Comparison of ENCODE assay signal across 5 cellular contexts in genomic region chr3:120758551-120758950, GRCh38. TPM values are rescaled to one million over a fixed set of nuclear protein-coding genes. Genes with fewer than 3 reads are reported as not detected.
DNase-seq lines count a peak whose midpoint lies in the region; ATAC-seq, FAIRE-seq and TF ChIP-seq lines count a peak whose summit lies in the region.
"Not testable (repeated sequence)": the region's sequence is repeated elsewhere in the genome, so short reads cannot be mapped to it uniquely, and the experiment has no call there.

No MANE protein-coding gene starts in this region.

- not testable (repeated sequence) for H3K27me3 ChIP-seq in K562 (ENCODE audit: control insufficient read depth in 2 of 2, insufficient read depth in 2 of 2, low read length in 2 of 2); H1 (replicated peaks in 1 of 4; ENCODE audit: control insufficient read depth in 3 of 4, extremely low read depth in 1 of 4, insufficient read depth in 3 of 4, low read length in 3 of 4)

- TF ChIP-seq EP300 in K562 (IDR thresholded peaks at IDR 0.05; ENCODE audit: low read length); H1 (IDR thresholded peaks at IDR 0.05; ENCODE audit: borderline replicate concordance in 1 of 2, low read depth in 2 of 2, low read length in 2 of 2): not testable (repeated sequence)

- H3K27ac Mint-ChIP-seq in HFFc6 = peak overlapping the region; percentile 44

- H3K9me3 Mint-ChIP-seq in HFFc6 = peaks cover 13% of the 10 kb centered on the region

- not testable (repeated sequence) for H3K23me2 ChIP-seq in H1 (ENCODE audit: low read depth, low read length)

- intact Hi-C loops in K562 (cut with micrococcal nuclease) = not testable (repeated sequence)

- WGBS in K562 (ENCODE audit: insufficient coverage, low coverage, missing lambda C conversion rate) = 51% methylated on average over 3 of the region's 4 CpGs
- WGBS in H1 (ENCODE audit: extremely low coverage in 1 of 2, insufficient coverage in 1 of 2, insufficient read length in 1 of 2, insufficient replicate concordance in 2 of 2, low coverage in 1 of 2, low lambda C conversion rate in 2 of 2, missing lambda C conversion rate in 1 of 2), 2 experiments = 87% methylated on average over 4 of the region's 4 CpGs; no CpG with 5 or more reads in 1 of the 2 experiments

- H3K4me1 ChIP-seq in HEK293 (ENCODE audit: control insufficient read depth, insufficient read depth, low read length); K562 (replicated peaks in 1 of 2; ENCODE audit: control insufficient read depth in 2 of 2, insufficient read depth in 2 of 2, low read length in 2 of 2); H1 (replicated peaks in 1 of 4; ENCODE audit: control insufficient read depth in 3 of 4, insufficient read depth in 4 of 4, low read length in 3 of 4): not testable (repeated sequence)

- H2BK120ac ChIP-seq in H1 (replicated peaks; ENCODE audit: low read depth, low read length) = not testable (repeated sequence)

- in situ Hi-C loops in K562 (cut with MboI) = not testable (repeated sequence)

- CTCF ChIA-PET in HEK293 (lab: Yijun Ruan, JAX); K562 (lab: Yijun Ruan, JAX; ENCODE audit: low intra/inter-chr PET ratio); H1 (lab: Charles Lee; ENCODE audit: partially characterized antibody): not testable (repeated sequence)

- TF ChIP-seq RAD21 in K562 (CRISPR knock-in tag; conservative IDR thresholded peaks at IDR 0.05 in 1 of 2, IDR thresholded peaks at IDR 0.05 in 1 of 2); H1 (IDR thresholded peaks at IDR 0.05 in 1 of 2, conservative IDR thresholded peaks at IDR 0.05 in 1 of 2; ENCODE audit: low read depth in 2 of 2, low read length in 2 of 2): not testable (repeated sequence)

- not testable (repeated sequence) for H3K9ac ChIP-seq in K562 (ENCODE audit: insufficient read depth in 1 of 2, low read depth in 2 of 2, low read length in 2 of 2); H1 (replicated peaks in 1 of 4; ENCODE audit: extremely low read depth in 1 of 4, low read depth in 3 of 4, low read length in 3 of 4)

- peaks cover 61% of the 10 kb centered on the region for H3K4me1 Mint-ChIP-seq in HFFc6 (ENCODE audit: low read depth)

- H4K5ac ChIP-seq in H1 (ENCODE audit: insufficient read length, low read depth, low read length) = not testable (repeated sequence)

- H3K4me3 Mint-ChIP-seq in HFFc6 = peak overlapping the region; percentile 56; the same call in 1 of the 2 replicates

- TF ChIP-seq POLR2A in GM12891 (IDR thresholded peaks at IDR 0.05; ENCODE audit: low read depth, low read length); K562 (conservative IDR thresholded peaks at IDR 0.05); H1 (IDR thresholded peaks at IDR 0.05; ENCODE audit: control extremely low read depth in 1 of 2, low read depth in 2 of 2, low read length in 2 of 2): not testable (repeated sequence)

- not testable (repeated sequence) for H2AK5ac ChIP-seq in H1 (ENCODE audit: low read depth, low read length)

- H3K4me2 ChIP-seq in K562 (ENCODE audit: insufficient read depth, low read length); H1 (ENCODE audit: insufficient read depth in 1 of 2, low read depth in 2 of 2, low read length in 2 of 2): not testable (repeated sequence)

- H3K4me3 ChIP-seq in HEK293 (ENCODE audit: low read depth, low read length); K562; H1 (ENCODE audit: extremely low read depth in 1 of 4, insufficient read depth in 2 of 4, low read depth in 3 of 4, low read length in 4 of 4): not testable (repeated sequence)

- H4K91ac ChIP-seq in H1 (replicated peaks; ENCODE audit: insufficient read length, low read length) = not testable (repeated sequence)

- not testable (repeated sequence) for BruUV-seq in K562 (replicated peaks; lab: Mats Ljungman, UMichigan)

- H4K20me1 ChIP-seq in K562 (replicated peaks; ENCODE audit: control insufficient read depth, insufficient read depth, low read length); H1 (replicated peaks in 1 of 2; ENCODE audit: control insufficient read depth in 1 of 2, insufficient read depth in 2 of 2, low read length in 2 of 2): not testable (repeated sequence)

- H3K36me3 ChIP-seq in HEK293 (ENCODE audit: control insufficient read depth in 2 of 2, insufficient read depth in 1 of 2, low read length in 2 of 2); K562 (ENCODE audit: control insufficient read depth, insufficient read depth, low read length): not testable (repeated sequence)
- H3K36me3 ChIP-seq in H1 (ENCODE audit: control insufficient read depth in 2 of 4, insufficient read depth in 4 of 4, low read length in 3 of 4) = peaks cover 0 to 24% (median 4%) of the 10 kb centered on the region in 4 experiments; a peak in 4 of 8 replicates

- not testable (repeated sequence) for H3K9me3 ChIP-seq in HEK293 (ENCODE audit: control insufficient read depth, insufficient read depth, low read depth, low read length); K562 (replicated peaks; ENCODE audit: control insufficient read depth, insufficient read depth, low read depth, low read length); H1 (ENCODE audit: insufficient read depth in 2 of 2, low read depth in 1 of 2, low read length in 1 of 2)

- not testable (repeated sequence) for H3K14ac ChIP-seq in H1 (ENCODE audit: insufficient read length)

- H3K18ac ChIP-seq in H1 (ENCODE audit: extremely low read depth, low read length) = not testable (repeated sequence)

- not testable (repeated sequence) for H4K8ac ChIP-seq in H1 (ENCODE audit: extremely low read depth, insufficient read depth, low read length)

- H3K56ac ChIP-seq in H1 (replicated peaks; ENCODE audit: insufficient read length, low read depth, low read length) = not testable (repeated sequence)

- POLR2A ChIA-PET in HEK293 (lab: Yijun Ruan, JAX); K562 (lab: Yijun Ruan, JAX); H1 (lab: Charles Lee; ENCODE audit: partially characterized antibody): not testable (repeated sequence)

- not testable (repeated sequence) for H3K27me3 Mint-ChIP-seq in HFFc6 (ENCODE audit: insufficient read depth)

- not testable (repeated sequence) for H3K27ac ChIP-seq in HEK293 (ENCODE audit: extremely low read depth, low read depth, low read length); K562 (ENCODE audit: extremely low read depth, low read depth, low read length); H1 (ENCODE audit: low read depth, low read length)

- not testable (repeated sequence) for H2BK15ac ChIP-seq in H1 (ENCODE audit: low read length)

- not testable (repeated sequence) for H3K23ac ChIP-seq in H1 (ENCODE audit: insufficient read length)

- not testable (repeated sequence) for ATAC-seq in K562

- H3K4ac ChIP-seq in H1 (replicated peaks; ENCODE audit: insufficient read length, low read depth, low read length) = not testable (repeated sequence)

- H2BK5ac ChIP-seq in H1 (ENCODE audit: low read depth, low read length) = not testable (repeated sequence)

- H2BK20ac ChIP-seq in H1 (ENCODE audit: low read length) = not testable (repeated sequence)

- H3K79me2 ChIP-seq in K562 (ENCODE audit: control insufficient read depth, insufficient read depth, low read length) (peaks cover 27% of the 10 kb centered on the region), H1 (ENCODE audit: control insufficient read depth in 1 of 2, insufficient read depth in 2 of 2, low read length in 2 of 2) (peaks cover 0 to 82% of the 10 kb centered on the region in 2 experiments; a peak in 2 of 4 replicates)

- not testable (repeated sequence) for H3K79me1 ChIP-seq in H1 (ENCODE audit: low read depth, low read length)

- not testable (repeated sequence) for DNase-seq in GM12891 (ENCODE audit: insufficient read length, low spot score); HFFc6; K562 (ENCODE audit: extremely low read depth in 1 of 4, low spot score in 3 of 4); H1 (ENCODE audit: low read depth in 1 of 2, low spot score in 2 of 2)

- not testable (repeated sequence) for TF ChIP-seq CTCF in HEK293 (tag by site-specific recombination; IDR thresholded peaks at IDR 0.05); HFFc6 (IDR thresholded peaks at IDR 0.05); K562 (IDR thresholded peaks at IDR 0.05 in 2 of 3, conservative IDR thresholded peaks at IDR 0.05 in 1 of 3; ENCODE audit: insufficient read depth in 2 of 3, low read depth in 1 of 3, low read length in 3 of 3); H1 (IDR thresholded peaks at IDR 0.05; ENCODE audit: control extremely low read depth in 1 of 3, insufficient read depth in 1 of 3, low read depth in 1 of 3, low read length in 3 of 3)

- H2AFZ ChIP-seq in K562 (ENCODE audit: low read depth, low read length); H1 (ENCODE audit: low read length): not testable (repeated sequence)

- not testable (repeated sequence) for H2BK12ac ChIP-seq in H1 (ENCODE audit: low read depth, low read length)

- peaks cover 73% of the 10 kb centered on the region for H3K36me3 Mint-ChIP-seq in HFFc6 (ENCODE audit: low read depth)

- peak; percentile 5 for FAIRE-seq in GM12891 (lab: Jason Lieb, UNC)
- not testable (repeated sequence) for FAIRE-seq in K562 (lab: Jason Lieb, UNC); H1 (lab: Jason Lieb, UNC)

- not testable (repeated sequence) for H3K9me1 ChIP-seq in K562 (ENCODE audit: control insufficient read depth, insufficient read depth, low read length)

RNA-seq across cellular contexts. Expression of gene GTF2E1, which starts 16.0 kb away (rescaled TPM):
- 9.3 TPM for polyA plus RNA-seq in GM12891 (2012; ENCODE audit: low read depth, missing spikeins)
- 10 to 100 TPM; 28.6 to 35.7 (median 29.9) TPM for total RNA-seq in HFFc6 (2021; fragmentation: NEBNext Ultra II Directional; extraction: Animal tissue kit (Norgen Biotek cat#: 25700))
- 12.6 and 25.4 TPM in 2 replicates for total RNA-seq in K562 (2011; cell fraction: chromatin; rRNA removed; ENCODE audit: low replicate concordance)
- 5.4 and 6.0 TPM in 2 replicates for total RNA-seq in K562 (2011; cell fraction: nucleolus; rRNA removed)
- 10.2 and 10.7 TPM in 2 replicates for total RNA-seq in K562 (2011; cell fraction: nucleoplasm; rRNA removed)
- total RNA-seq in K562 (2014; rRNA removed) (13.9 and 15.0 TPM in 2 replicates), K562 (2014; rRNA removed; fragmentation: Illumina TruSeq; extraction: Trizol) (17.4 and 22.1 TPM in 2 replicates), K562 (2015; rRNA removed; fragmentation: Illumina TruSeq; extraction: Trizol) (13.4 and 14.4 TPM in 2 replicates), K562 (2021) (20.1 and 22.4 TPM in 2 replicates)
- polyA plus RNA-seq in K562 (2011; rRNA removed) (14.3 and 23.5 TPM in 2 replicates), K562 (2014; fragmentation: Illumina TruSeq; extraction: Trizol) (15.0 and 22.5 TPM in 2 replicates), K562 (2014; fragmentation: Nextera tagmentation; extraction: Ambion mirVana) (10 to 100 TPM; 12.9 to 15.4 TPM), K562 (2014; rRNA removed) (13.3 and 14.7 TPM in 2 replicates), H1 (2011; rRNA removed) (18.6 and 37.4 TPM in 2 replicates)
- 8.1 and 12.8 TPM in 2 replicates for polyA plus RNA-seq in K562 (2011; cell fraction: cytosol; rRNA removed)
- 6.1 and 6.7 TPM in 2 replicates for polyA plus RNA-seq in K562 (2011; cell fraction: nucleus; rRNA removed)
- polyA plus RNA-seq in K562 (2012) = 5.8 and 15.6 TPM in 2 replicates
- 36.7 and 36.8 TPM in 2 replicates for polyA minus RNA-seq in K562 (2011; rRNA and poly(A)+ RNA removed)
- 9.6 and 9.8 TPM in 2 replicates for polyA minus RNA-seq in K562 (2011; cell fraction: cytosol; rRNA and poly(A)+ RNA removed)
- 6.5 and 11.3 TPM in 2 replicates for polyA minus RNA-seq in K562 (2011; cell fraction: nucleus; rRNA and poly(A)+ RNA removed)
- 64.4 and 73.3 TPM in 2 replicates for total RNA-seq in H1 (2021; fragmentation: NEBNext Ultra II Directional; extraction: Animal tissue kit (Norgen Biotek cat#: 25700))
- polyA plus RNA-seq in H1 (2011; cell fraction: cytosol; rRNA removed) = 34.9 TPM
- polyA plus RNA-seq in H1 (2011; cell fraction: nucleus; rRNA removed) = 11.7 TPM
- polyA plus RNA-seq in H1 (2012, experiment 1 of 2) = 56.4 to 77.0 TPM (median 64.7 TPM) in 4 replicates
- polyA plus RNA-seq in H1 (2012, experiment 2 of 2) = 14.5 TPM
- 47.4 TPM for polyA plus RNA-seq in H1 (2013, experiment 1 of 2)
- polyA plus RNA-seq in H1 (2013, experiment 2 of 2) = 48.1 TPM
- 39.1 and 86.5 TPM in 2 replicates for polyA minus RNA-seq in H1 (2011; rRNA and poly(A)+ RNA removed)
- polyA minus RNA-seq in H1 (2011; cell fraction: cytosol; rRNA and poly(A)+ RNA removed) = 26.5 TPM
- 22.7 TPM for polyA minus RNA-seq in H1 (2011; cell fraction: nucleus; rRNA and poly(A)+ RNA removed)

RNA-seq across cellular contexts. Expression of gene RABL3, which starts 16.2 kb away (rescaled TPM):
- 17.2 TPM for polyA plus RNA-seq in GM12891 (2012; ENCODE audit: low read depth, missing spikeins)
- 10 to 100 TPM; 32.0 to 39.4 (median 36.9) TPM for total RNA-seq in HFFc6 (2021; fragmentation: NEBNext Ultra II Directional; extraction: Animal tissue kit (Norgen Biotek cat#: 25700))
- total RNA-seq in K562 (2011; cell fraction: chromatin; rRNA removed; ENCODE audit: low replicate concordance) = 1.6 and 4.8 TPM in 2 replicates
- total RNA-seq in K562 (2011; cell fraction: nucleolus; rRNA removed) = 0.67 and 1.2 TPM in 2 replicates
- total RNA-seq in K562 (2011; cell fraction: nucleoplasm; rRNA removed) = 2.9 and 8.6 TPM in 2 replicates
- total RNA-seq in K562 (2014; rRNA removed) (6.5 and 6.7 TPM in 2 replicates), K562 (2014; rRNA removed; fragmentation: Illumina TruSeq; extraction: Trizol) (17.6 and 24.7 TPM in 2 replicates), K562 (2015; rRNA removed; fragmentation: Illumina TruSeq; extraction: Trizol) (11.4 and 12.3 TPM in 2 replicates), K562 (2021) (11.6 and 12.8 TPM in 2 replicates)
- polyA plus RNA-seq in K562 (2011; rRNA removed) (6.6 and 9.2 TPM in 2 replicates), K562 (2014; fragmentation: Illumina TruSeq; extraction: Trizol) (20.0 and 21.9 TPM in 2 replicates), K562 (2014; fragmentation: Nextera tagmentation; extraction: Ambion mirVana) (10 to 100 TPM; 21.5 to 30.7 TPM), K562 (2014; rRNA removed) (8.2 and 8.4 TPM in 2 replicates), H1 (2011; rRNA removed) (2.3 and 4.4 TPM in 2 replicates)
- polyA plus RNA-seq in K562 (2011; cell fraction: cytosol; rRNA removed) = 1.6 and 3.6 TPM in 2 replicates
- 0.83 and 1.6 TPM in 2 replicates for polyA plus RNA-seq in K562 (2011; cell fraction: nucleus; rRNA removed)
- 9.2 and 18.8 TPM in 2 replicates for polyA plus RNA-seq in K562 (2012)
- 9.8 and 11.2 TPM in 2 replicates for polyA minus RNA-seq in K562 (2011; rRNA and poly(A)+ RNA removed)
- 3.3 and 4.1 TPM in 2 replicates for polyA minus RNA-seq in K562 (2011; cell fraction: cytosol; rRNA and poly(A)+ RNA removed)
- polyA minus RNA-seq in K562 (2011; cell fraction: nucleus; rRNA and poly(A)+ RNA removed) = 1.1 and 1.4 TPM in 2 replicates
- total RNA-seq in H1 (2021; fragmentation: NEBNext Ultra II Directional; extraction: Animal tissue kit (Norgen Biotek cat#: 25700)) = 18.5 and 19.2 TPM in 2 replicates
- polyA plus RNA-seq in H1 (2011; cell fraction: cytosol; rRNA removed) = 4.5 TPM
- polyA plus RNA-seq in H1 (2011; cell fraction: nucleus; rRNA removed) = 1.5 TPM
- polyA plus RNA-seq in H1 (2012, experiment 1 of 2) = 11.8 to 23.0 TPM (median 17.3 TPM) in 4 replicates
- polyA plus RNA-seq in H1 (2012, experiment 2 of 2) = 1.4 TPM
- polyA plus RNA-seq in H1 (2013, experiment 1 of 2) = 8.7 TPM
- 8.6 TPM for polyA plus RNA-seq in H1 (2013, experiment 2 of 2)
- polyA minus RNA-seq in H1 (2011; rRNA and poly(A)+ RNA removed) = 5.7 and 9.7 TPM in 2 replicates
- 5.7 TPM for polyA minus RNA-seq in H1 (2011; cell fraction: cytosol; rRNA and poly(A)+ RNA removed)
- 7.4 TPM for polyA minus RNA-seq in H1 (2011; cell fraction: nucleus; rRNA and poly(A)+ RNA removed)
